8 cellular contexts compared by ENCODE assay signal in the genomic region with DNA sequence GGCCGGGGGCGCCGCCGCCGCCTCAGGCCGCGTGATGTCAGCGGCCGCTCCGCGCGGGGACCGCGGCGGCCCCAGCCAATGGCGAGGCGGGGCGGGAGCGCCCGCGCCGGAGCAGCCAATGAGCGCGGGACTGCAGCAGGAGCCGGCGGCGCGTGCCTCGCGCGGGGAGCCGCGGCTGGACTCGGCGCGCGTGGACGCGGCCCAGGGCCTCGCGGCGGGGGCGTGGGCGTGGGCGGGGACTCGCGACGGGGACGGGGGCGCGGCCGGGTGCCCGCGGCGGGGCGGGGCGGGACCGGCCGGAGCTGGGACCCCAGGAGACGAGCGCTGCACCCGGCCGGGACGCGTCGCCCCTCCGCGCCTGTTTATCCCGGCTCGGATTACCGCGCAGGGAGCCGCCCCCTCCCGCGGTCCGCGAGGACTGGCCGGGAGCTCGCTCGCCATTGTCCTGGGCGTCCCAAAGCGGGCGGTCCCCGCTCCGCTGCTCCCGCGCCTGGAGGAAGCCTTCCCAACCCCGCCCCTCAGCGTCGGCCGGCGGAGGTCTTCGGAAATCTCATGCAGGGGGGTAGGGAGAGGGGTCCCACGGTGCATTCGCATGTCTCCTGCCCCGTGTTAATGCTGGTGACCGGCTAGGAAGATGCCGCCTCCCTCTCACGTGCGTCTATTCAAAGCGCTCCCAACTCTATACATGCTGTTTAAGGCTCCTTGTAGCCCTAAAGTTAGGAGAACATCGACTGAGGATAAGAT. TPM values are rescaled to one million over a fixed set of nuclear protein-coding genes. Genes with fewer than 3 reads are reported as not detected.
A peak's percentile ranks its signal among the peaks of the same experiment; 100 is the strongest.
DNase-seq lines count a peak whose midpoint lies in the region; ATAC-seq, FAIRE-seq and TF ChIP-seq lines count a peak whose summit lies in the region.

A gene (minus strand): TSS at position 33 of the 744 bp plus-strand sequence. CDS start 253 bp downstream, outside the sequence.

- no peaks in the 10 kb centered on the region for H3K9me3 ChIP-seq in small intestine (ENCODE audit: control insufficient read depth, low read depth)

- no peak for TF ChIP-seq CTCF in C4-2B (conservative IDR thresholded peaks at IDR 0.05)
- no peak for TF ChIP-seq CTCF in LNCaP clone FGC (IDR thresholded peaks at IDR 0.05; ENCODE audit: control insufficient read depth, extremely low read depth, insufficient read depth)
- no peak for TF ChIP-seq CTCF in bronchial epithelial cell (IDR thresholded peaks at IDR 0.05; ENCODE audit: insufficient read depth, low read length, severe bottlenecking)

- H3K27ac ChIP-seq in C4-2B (peak within 1 kb of the TSS; percentile 72), small intestine (ENCODE audit: low read depth in 1 of 2, low read length in 1 of 2) (peak within 1 kb of the TSS; percentile 86 to 97)

- WGBS in small intestine, 3 donors, result 1% methylated on average over 40 to 102 of the region's 102 CpGs

- H3K4me3 ChIP-seq in LNCaP clone FGC (ENCODE audit: low read depth, low read length), result peak within 1 kb of the TSS; percentile 60
- H3K4me3 ChIP-seq in bronchial epithelial cell (ENCODE audit: low read depth, low read length), result peak within 1 kb of the TSS; percentile 37
- peak within 1 kb of the TSS; percentile 47 to 69 for H3K4me3 ChIP-seq in small intestine (ENCODE audit: low read depth in 1 of 2, low read length in 2 of 2)

- H3K36me3 ChIP-seq in bronchial epithelial cell (ENCODE audit: control insufficient read depth, insufficient read depth, low read length) (no peaks in the 10 kb centered on the region), small intestine (ENCODE audit: control insufficient read depth in 2 of 2, insufficient read depth in 2 of 2, low read length in 2 of 2) (no peaks in the 10 kb centered on the region)

- DNase-seq in LNCaP clone FGC (ENCODE audit: low read depth) (no peak), UCSD-AML1 (lab: John Stamatoyannopoulos, UW; ENCODE audit: unreplicated experiment) (peak; percentile 42), bronchial epithelial cell (ENCODE audit: low read depth) (no peak), inferior parietal cortex (ENCODE audit: extremely low spot score) (peak; percentile 73), small intestine (peak; percentile 70), COLO829 (ENCODE audit: low spot score) (no peak)

- FAIRE-seq in bronchial epithelial cell (lab: Jason Lieb, UNC), result no peak
- no peak for FAIRE-seq in small intestine (lab: Jason Lieb, UNC)

- H3K27me3 ChIP-seq in bronchial epithelial cell (ENCODE audit: control insufficient read depth, insufficient read depth, low read length), result peaks cover 31% of the 10 kb centered on the region
- H3K27me3 ChIP-seq in small intestine (ENCODE audit: control insufficient read depth in 2 of 2, insufficient read depth in 2 of 2, low read length in 2 of 2), result no peaks in the 10 kb centered on the region

- ATAC-seq in GM21447 (IDR thresholded peaks at IDR 0.05; ENCODE audit: unreplicated experiment), result peak; percentile 68

- H3K4me1 ChIP-seq in small intestine (ENCODE audit: control insufficient read depth in 2 of 2, insufficient read depth in 1 of 2, low read depth in 1 of 2, low read length in 1 of 2), result peaks cover 2% of the 10 kb centered on the region in 2 donors

RNA-seq across cellular contexts. Expression of the gene that starts here (rescaled TPM):
- total RNA-seq in bronchial epithelial cell, result not detected in 2 replicates
- 10 to 100 TPM; 18.1 to 30.6 (median 25.0) TPM for polyA plus RNA-seq in small intestine

Comparison
In these comparisons a context has a peak if more than half of its experiments do, and no peak if none do; other contexts are left out.
1. DNase-seq: peak in UCSD-AML1 (single experiment), inferior parietal cortex (single experiment) and small intestine (single experiment); none in LNCaP clone FGC (single experiment), bronchial epithelial cell (single experiment) and COLO829 (single experiment).
2. Peak in every context shown above with its lines, with median percentiles within 50 percentile points of each other: H3K4me3 ChIP-seq.